8 cellular contexts compared by ENCODE assay signal in the genomic region with DNA sequence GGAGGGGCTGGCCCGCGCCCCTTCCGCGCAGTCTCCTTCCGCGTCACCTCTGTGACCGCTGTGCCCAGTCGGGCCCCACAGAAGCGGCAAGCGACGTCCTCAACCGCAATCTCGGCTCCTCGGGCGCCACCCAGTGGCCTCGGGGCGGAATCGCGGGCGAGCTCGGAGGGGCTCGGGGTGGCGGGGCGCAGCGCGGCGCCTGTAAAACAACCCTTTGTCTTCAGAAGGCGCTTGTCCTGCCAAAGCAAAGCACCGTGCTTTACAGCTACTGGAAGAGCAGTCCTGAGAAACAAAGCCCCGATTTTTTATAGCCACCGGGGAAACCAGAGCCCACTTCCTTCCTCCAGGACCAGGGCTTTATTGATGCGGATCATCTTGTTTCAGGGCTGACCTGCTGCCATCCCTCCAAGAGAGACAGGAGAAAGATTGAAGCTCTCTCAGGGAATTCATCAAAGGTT. TPM values are rescaled to one million over a fixed set of nuclear protein-coding genes. Genes with fewer than 3 reads are reported as not detected.
DNase-seq lines count a peak whose midpoint lies in the region; ATAC-seq and TF ChIP-seq lines count a peak whose summit lies in the region.

No MANE protein-coding gene starts in this region.

- intact Hi-C loops in activated T-helper 2 cell treated with anti-CD3 and anti-CD28 coated beads, Interferon-gamma antibody, Interleukin-2, Interleukin-4, amounts not matched to agents 10 μg/mL and 5 μg/mL and 100 μg/mL, durations not matched to agents 14 hours and 24 hours and 36 hours (cut with micrococcal nuclease): loop anchor here (2.0 to 10.0 kb wide), 4 partner anchors 38 to 490 kb away; partner anchors contain the start of genes CDKN2AIP and DCTD
- intact Hi-C loops in stomach (cut with DNase I; ENCODE audit: low total_unique reads): loop anchor here (10.0 kb wide), 2 partner anchors 142 to 332 kb away; no protein-coding TSS in a partner anchor

- H3K4me3 ChIP-seq in DOHH2 (ENCODE audit: low read length) (peak overlapping the region; percentile 53), stomach (peak overlapping the region; percentile 36 to 46 (median 38))

- ATAC-seq in GM21786 (IDR thresholded peaks at IDR 0.05; ENCODE audit: unreplicated experiment): peak; percentile 89

- peak overlapping the region; percentile 66 for H3K4me2 ChIP-seq in DOHH2 (ENCODE audit: low read length)

- H3K9me3 ChIP-seq in DOHH2 (ENCODE audit: control insufficient read depth, insufficient read depth, low read length) (no peaks in the 10 kb centered on the region), KOPT-K1 (ENCODE audit: insufficient read depth, low read length, poor library complexity, severe bottlenecking) (no peaks in the 10 kb centered on the region), stomach (no peaks in the 10 kb centered on the region)

- H3K79me2 ChIP-seq in DOHH2 (ENCODE audit: control insufficient read depth, low read length): no peaks in the 10 kb centered on the region

- H3K4me1 ChIP-seq in DOHH2 (ENCODE audit: control insufficient read depth, low read length) (peaks cover 3% of the 10 kb centered on the region; the same call in 1 of the 2 replicates), stomach (peaks cover 5 to 28% (median 20%) of the 10 kb centered on the region in 4 donors)

- TF ChIP-seq POLR2A in stomach (IDR thresholded peaks at IDR 0.05): no peak

- H3K4me1 Mint-ChIP-seq in activated T-helper 2 cell treated with anti-CD3 and anti-CD28 coated beads, Interferon-gamma antibody, Interleukin-2, Interleukin-4, amounts not matched to agents 10 μg/mL and 5 μg/mL and 100 μg/mL, durations not matched to agents 14 hours and 24 hours and 36 hours (ENCODE audit: low read depth): peaks cover 13% of the 10 kb centered on the region
- peaks cover 74% of the 10 kb centered on the region for H3K4me1 Mint-ChIP-seq in nephron progenitor cell

- DNase-seq in RKO (ENCODE audit: low spot score) (peak; percentile 85), fibroblast of the conjunctiva (ENCODE audit: low read depth) (peak; percentile 42), nephron progenitor cell (peak; percentile 97), stomach (peak; percentile 88)
- peak; percentile 84 for DNase-seq in activated T-helper 2 cell treated with anti-CD3 and anti-CD28 coated beads, Interferon-gamma antibody, Interleukin-2, Interleukin-4, amounts not matched to agents 10 μg/mL and 5 μg/mL and 100 μg/mL, durations not matched to agents 14 hours and 24 hours and 36 hours (ENCODE audit: low spot score)

- H3F3A ChIP-seq in DOHH2 (ENCODE audit: control insufficient read depth, insufficient read depth): no peaks in the 10 kb centered on the region

- no peak for TF ChIP-seq EP300 in stomach (IDR thresholded peaks at IDR 0.05)

- peak overlapping the region; percentile 65 for H3K27ac Mint-ChIP-seq in activated T-helper 2 cell treated with anti-CD3 and anti-CD28 coated beads, Interferon-gamma antibody, Interleukin-2, Interleukin-4, amounts not matched to agents 10 μg/mL and 5 μg/mL and 100 μg/mL, durations not matched to agents 14 hours and 24 hours and 36 hours
- peak overlapping the region; percentile 100 for H3K27ac Mint-ChIP-seq in nephron progenitor cell

- H3K9me3 Mint-ChIP-seq in activated T-helper 2 cell treated with anti-CD3 and anti-CD28 coated beads, Interferon-gamma antibody, Interleukin-2, Interleukin-4, amounts not matched to agents 10 μg/mL and 5 μg/mL and 100 μg/mL, durations not matched to agents 14 hours and 24 hours and 36 hours: no peaks in the 10 kb centered on the region
- H3K9me3 Mint-ChIP-seq in nephron progenitor cell: peaks cover 3% of the 10 kb centered on the region

- no peaks in the 10 kb centered on the region for H4K20me1 ChIP-seq in DOHH2 (ENCODE audit: control insufficient read depth, insufficient read depth, low read depth, low read length)

- H3K36me3 ChIP-seq in DOHH2 (ENCODE audit: control insufficient read depth, low read length) (no peaks in the 10 kb centered on the region), KOPT-K1 (ENCODE audit: insufficient read depth, low read length) (no peaks in the 10 kb centered on the region), stomach (no peaks in the 10 kb centered on the region)

- peak overlapping the region; percentile 79 for H3K4me3 Mint-ChIP-seq in activated T-helper 2 cell treated with anti-CD3 and anti-CD28 coated beads, Interferon-gamma antibody, Interleukin-2, Interleukin-4, amounts not matched to agents 10 μg/mL and 5 μg/mL and 100 μg/mL, durations not matched to agents 14 hours and 24 hours and 36 hours (ENCODE audit: low read depth)
- H3K4me3 Mint-ChIP-seq in nephron progenitor cell: peak overlapping the region; percentile 88

- H3K27me3 ChIP-seq in DOHH2 (ENCODE audit: control insufficient read depth, low read length): no peaks in the 10 kb centered on the region
- H3K27me3 ChIP-seq in stomach: no peaks in the 10 kb centered on the region

- H3K27ac ChIP-seq in DOHH2 (ENCODE audit: low read depth, low read length) (no peak overlapping the region), KOPT-K1 (ENCODE audit: low read depth, low read length, poor library complexity, severe bottlenecking) (peak overlapping the region; percentile 50), stomach (peak overlapping the region; percentile 13 to 70 (median 61))

- peaks cover 7% of the 10 kb centered on the region for H3K27me3 Mint-ChIP-seq in activated T-helper 2 cell treated with anti-CD3 and anti-CD28 coated beads, Interferon-gamma antibody, Interleukin-2, Interleukin-4, amounts not matched to agents 10 μg/mL and 5 μg/mL and 100 μg/mL, durations not matched to agents 14 hours and 24 hours and 36 hours (ENCODE audit: low read depth)
- peaks cover under 1% of the 10 kb centered on the region for H3K27me3 Mint-ChIP-seq in nephron progenitor cell (ENCODE audit: low read depth, poor library complexity)

- WGBS in stomach, 5 donors: 0 to 1% (median 0%) methylated on average over 15 to 32 of the region's 32 CpGs

- no peaks in the 10 kb centered on the region for H3K9me2 ChIP-seq in DOHH2 (replicated peaks; ENCODE audit: control insufficient read depth, low read length)

- H3K36me3 Mint-ChIP-seq in activated T-helper 2 cell treated with anti-CD3 and anti-CD28 coated beads, Interferon-gamma antibody, Interleukin-2, Interleukin-4, amounts not matched to agents 10 μg/mL and 5 μg/mL and 100 μg/mL, durations not matched to agents 14 hours and 24 hours and 36 hours (ENCODE audit: low read depth): no peaks in the 10 kb centered on the region
- no peaks in the 10 kb centered on the region for H3K36me3 Mint-ChIP-seq in nephron progenitor cell (ENCODE audit: low read depth)

- peak; percentile 93 for TF ChIP-seq CTCF in DOHH2 (IDR thresholded peaks at IDR 0.05; ENCODE audit: low read depth, low read length, poor library complexity, severe bottlenecking)
- peak; percentile 93 for TF ChIP-seq CTCF in nephron progenitor cell (IDR thresholded peaks at IDR 0.05)
- TF ChIP-seq CTCF in stomach (IDR thresholded peaks at IDR 0.05): peak in 5 of 7 experiments; percentile 72 to 95 (median 94)

RNA-seq across cellular contexts. Expression of gene CDKN2AIP, which starts 37.3 kb away (rescaled TPM):
- 23.3 and 25.3 TPM in 2 replicates for total RNA-seq in activated T-helper 2 cell treated with anti-CD3 and anti-CD28 coated beads, Interferon-gamma antibody, Interleukin-2, Interleukin-4, amounts not matched to agents 10 μg/mL and 5 μg/mL and 100 μg/mL, durations not matched to agents 14 hours and 24 hours and 36 hours
- 10 to 100 TPM; 19.6 to 44.3 (median 31.7) TPM for total RNA-seq in stomach
- polyA plus RNA-seq in stomach: 10 to 100 TPM; 11.0 to 21.1 (median 11.4) TPM

Comparison
In these comparisons a context has a peak if more than half of its experiments do, and no peak if none do; other contexts are left out.
1. DNase-seq: peak in every context shown above with its lines; median percentile 97 in nephron progenitor cell; 88 in stomach; 85 in RKO; 84 in activated T-helper 2 cell treated with anti-CD3 and anti-CD28 coated beads, Interferon-gamma antibody, Interleukin-2, Interleukin-4, amounts not matched to agents 10 μg/mL and 5 μg/mL and 100 μg/mL, durations not matched to agents 14 hours and 24 hours and 36 hours; 42 in fibroblast of the conjunctiva.